ENCODE assay signal across 1 cellular context in genomic region chr4:188534917-188535316, GRCh38.
A peak's percentile ranks its signal among the peaks of the same experiment; 100 is the strongest.
TF ChIP-seq lines count a peak whose summit lies in the region.

No MANE protein-coding gene starts in this region.

TF ChIP-seq in HepG2, 621 proteins besides CTCF, POLR2A, EP300 and RAD21 (continued from another document and continues in another):
- TF ChIP-seq HNF1A (IDR thresholded peaks at IDR 0.05; ENCODE audit: low read depth): peak; percentile 75
- peak; percentile 74; the same call in 1 of the 2 replicates for TF ChIP-seq HNF1A (CRISPR knock-in tag; IDR thresholded peaks at IDR 0.05; ENCODE audit: borderline replicate concordance)
- no peak for TF ChIP-seq ZNF556 (CRISPR knock-in tag; IDR thresholded peaks at IDR 0.05; ENCODE audit: borderline replicate concordance)
- peak; percentile 93 for TF ChIP-seq RXRB (CRISPR knock-in tag; IDR thresholded peaks at IDR 0.05; ENCODE audit: borderline replicate concordance)
- TF ChIP-seq ZBTB2 (CRISPR knock-in tag; IDR thresholded peaks at IDR 0.05; ENCODE audit: low read depth): no peak
- no peak for TF ChIP-seq POLR2AphosphoS5 (IDR thresholded peaks at IDR 0.05; ENCODE audit: low read depth, low read length)
- no peak for TF ChIP-seq TBX3 (IDR thresholded peaks at IDR 0.05; ENCODE audit: borderline replicate concordance)
- TF ChIP-seq ZNF367 (CRISPR knock-in tag; IDR thresholded peaks at IDR 0.05; ENCODE audit: borderline replicate concordance): no peak
- no peak for TF ChIP-seq SETDB1 (CRISPR knock-in tag; IDR thresholded peaks at IDR 0.05; ENCODE audit: borderline replicate concordance)
- TF ChIP-seq ZNF7 (CRISPR knock-in tag; IDR thresholded peaks at IDR 0.05): no peak
- no peak for TF ChIP-seq ARNTL (CRISPR knock-in tag; IDR thresholded peaks at IDR 0.05)
- no peak for TF ChIP-seq HNRNPL (IDR thresholded peaks at IDR 0.05; ENCODE audit: low read depth, low read length)
- TF ChIP-seq MAZ (IDR thresholded peaks at IDR 0.05; ENCODE audit: borderline replicate concordance, low read depth, low read length): no peak
- TF ChIP-seq MAZ (CRISPR knock-in tag; IDR thresholded peaks at IDR 0.05; ENCODE audit: low read depth): no peak
- TF ChIP-seq, protein P1, sequence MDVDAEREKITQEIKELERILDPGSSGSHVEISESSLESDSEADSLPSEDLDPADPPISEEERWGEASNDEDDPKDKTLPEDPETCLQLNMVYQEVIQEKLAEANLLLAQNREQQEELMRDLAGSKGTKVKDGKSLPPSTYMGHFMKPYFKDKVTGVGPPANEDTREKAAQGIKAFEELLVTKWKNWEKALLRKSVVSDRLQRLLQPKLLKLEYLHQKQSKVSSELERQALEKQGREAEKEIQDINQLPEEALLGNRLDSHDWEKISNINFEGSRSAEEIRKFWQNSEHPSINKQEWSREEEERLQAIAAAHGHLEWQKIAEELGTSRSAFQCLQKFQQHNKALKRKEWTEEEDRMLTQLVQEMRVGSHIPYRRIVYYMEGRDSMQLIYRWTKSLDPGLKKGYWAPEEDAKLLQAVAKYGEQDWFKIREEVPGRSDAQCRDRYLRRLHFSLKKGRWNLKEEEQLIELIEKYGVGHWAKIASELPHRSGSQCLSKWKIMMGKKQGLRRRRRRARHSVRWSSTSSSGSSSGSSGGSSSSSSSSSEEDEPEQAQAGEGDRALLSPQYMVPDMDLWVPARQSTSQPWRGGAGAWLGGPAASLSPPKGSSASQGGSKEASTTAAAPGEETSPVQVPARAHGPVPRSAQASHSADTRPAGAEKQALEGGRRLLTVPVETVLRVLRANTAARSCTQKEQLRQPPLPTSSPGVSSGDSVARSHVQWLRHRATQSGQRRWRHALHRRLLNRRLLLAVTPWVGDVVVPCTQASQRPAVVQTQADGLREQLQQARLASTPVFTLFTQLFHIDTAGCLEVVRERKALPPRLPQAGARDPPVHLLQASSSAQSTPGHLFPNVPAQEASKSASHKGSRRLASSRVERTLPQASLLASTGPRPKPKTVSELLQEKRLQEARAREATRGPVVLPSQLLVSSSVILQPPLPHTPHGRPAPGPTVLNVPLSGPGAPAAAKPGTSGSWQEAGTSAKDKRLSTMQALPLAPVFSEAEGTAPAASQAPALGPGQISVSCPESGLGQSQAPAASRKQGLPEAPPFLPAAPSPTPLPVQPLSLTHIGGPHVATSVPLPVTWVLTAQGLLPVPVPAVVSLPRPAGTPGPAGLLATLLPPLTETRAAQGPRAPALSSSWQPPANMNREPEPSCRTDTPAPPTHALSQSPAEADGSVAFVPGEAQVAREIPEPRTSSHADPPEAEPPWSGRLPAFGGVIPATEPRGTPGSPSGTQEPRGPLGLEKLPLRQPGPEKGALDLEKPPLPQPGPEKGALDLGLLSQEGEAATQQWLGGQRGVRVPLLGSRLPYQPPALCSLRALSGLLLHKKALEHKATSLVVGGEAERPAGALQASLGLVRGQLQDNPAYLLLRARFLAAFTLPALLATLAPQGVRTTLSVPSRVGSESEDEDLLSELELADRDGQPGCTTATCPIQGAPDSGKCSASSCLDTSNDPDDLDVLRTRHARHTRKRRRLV (CRISPR knock-in tag; IDR thresholded peaks at IDR 0.05): no peak
- TF ChIP-seq MED13 (CRISPR knock-in tag; IDR thresholded peaks at IDR 0.05): no peak
- TF ChIP-seq, protein P2, sequence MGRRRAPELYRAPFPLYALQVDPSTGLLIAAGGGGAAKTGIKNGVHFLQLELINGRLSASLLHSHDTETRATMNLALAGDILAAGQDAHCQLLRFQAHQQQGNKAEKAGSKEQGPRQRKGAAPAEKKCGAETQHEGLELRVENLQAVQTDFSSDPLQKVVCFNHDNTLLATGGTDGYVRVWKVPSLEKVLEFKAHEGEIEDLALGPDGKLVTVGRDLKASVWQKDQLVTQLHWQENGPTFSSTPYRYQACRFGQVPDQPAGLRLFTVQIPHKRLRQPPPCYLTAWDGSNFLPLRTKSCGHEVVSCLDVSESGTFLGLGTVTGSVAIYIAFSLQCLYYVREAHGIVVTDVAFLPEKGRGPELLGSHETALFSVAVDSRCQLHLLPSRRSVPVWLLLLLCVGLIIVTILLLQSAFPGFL (CRISPR knock-in tag; IDR thresholded peaks at IDR 0.05): no peak
- TF ChIP-seq ZBTB14 (CRISPR knock-in tag; IDR thresholded peaks at IDR 0.05): no peak
- TF ChIP-seq, protein P3, sequence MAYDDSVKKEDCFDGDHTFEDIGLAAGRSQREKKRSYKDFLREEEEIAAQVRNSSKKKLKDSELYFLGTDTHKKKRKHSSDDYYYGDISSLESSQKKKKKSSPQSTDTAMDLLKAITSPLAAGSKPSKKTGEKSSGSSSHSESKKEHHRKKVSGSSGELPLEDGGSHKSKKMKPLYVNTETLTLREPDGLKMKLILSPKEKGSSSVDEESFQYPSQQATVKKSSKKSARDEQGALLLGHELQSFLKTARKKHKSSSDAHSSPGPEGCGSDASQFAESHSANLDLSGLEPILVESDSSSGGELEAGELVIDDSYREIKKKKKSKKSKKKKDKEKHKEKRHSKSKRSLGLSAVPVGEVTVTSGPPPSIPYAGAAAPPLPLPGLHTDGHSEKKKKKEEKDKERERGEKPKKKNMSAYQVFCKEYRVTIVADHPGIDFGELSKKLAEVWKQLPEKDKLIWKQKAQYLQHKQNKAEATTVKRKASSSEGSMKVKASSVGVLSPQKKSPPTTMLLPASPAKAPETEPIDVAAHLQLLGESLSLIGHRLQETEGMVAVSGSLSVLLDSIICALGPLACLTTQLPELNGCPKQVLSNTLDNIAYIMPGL (CRISPR knock-in tag; IDR thresholded peaks at IDR 0.05; ENCODE audit: borderline replicate concordance in 1 of 2, low read depth in 1 of 2): no peak
- TF ChIP-seq, protein P4, sequence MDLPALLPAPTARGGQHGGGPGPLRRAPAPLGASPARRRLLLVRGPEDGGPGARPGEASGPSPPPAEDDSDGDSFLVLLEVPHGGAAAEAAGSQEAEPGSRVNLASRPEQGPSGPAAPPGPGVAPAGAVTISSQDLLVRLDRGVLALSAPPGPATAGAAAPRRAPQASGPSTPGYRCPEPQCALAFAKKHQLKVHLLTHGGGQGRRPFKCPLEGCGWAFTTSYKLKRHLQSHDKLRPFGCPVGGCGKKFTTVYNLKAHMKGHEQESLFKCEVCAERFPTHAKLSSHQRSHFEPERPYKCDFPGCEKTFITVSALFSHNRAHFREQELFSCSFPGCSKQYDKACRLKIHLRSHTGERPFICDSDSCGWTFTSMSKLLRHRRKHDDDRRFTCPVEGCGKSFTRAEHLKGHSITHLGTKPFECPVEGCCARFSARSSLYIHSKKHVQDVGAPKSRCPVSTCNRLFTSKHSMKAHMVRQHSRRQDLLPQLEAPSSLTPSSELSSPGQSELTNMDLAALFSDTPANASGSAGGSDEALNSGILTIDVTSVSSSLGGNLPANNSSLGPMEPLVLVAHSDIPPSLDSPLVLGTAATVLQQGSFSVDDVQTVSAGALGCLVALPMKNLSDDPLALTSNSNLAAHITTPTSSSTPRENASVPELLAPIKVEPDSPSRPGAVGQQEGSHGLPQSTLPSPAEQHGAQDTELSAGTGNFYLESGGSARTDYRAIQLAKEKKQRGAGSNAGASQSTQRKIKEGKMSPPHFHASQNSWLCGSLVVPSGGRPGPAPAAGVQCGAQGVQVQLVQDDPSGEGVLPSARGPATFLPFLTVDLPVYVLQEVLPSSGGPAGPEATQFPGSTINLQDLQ (CRISPR knock-in tag; IDR thresholded peaks at IDR 0.05): no peak
- TF ChIP-seq ZNF766 (CRISPR knock-in tag; IDR thresholded peaks at IDR 0.05; ENCODE audit: borderline replicate concordance): no peak
- TF ChIP-seq, protein P5, sequence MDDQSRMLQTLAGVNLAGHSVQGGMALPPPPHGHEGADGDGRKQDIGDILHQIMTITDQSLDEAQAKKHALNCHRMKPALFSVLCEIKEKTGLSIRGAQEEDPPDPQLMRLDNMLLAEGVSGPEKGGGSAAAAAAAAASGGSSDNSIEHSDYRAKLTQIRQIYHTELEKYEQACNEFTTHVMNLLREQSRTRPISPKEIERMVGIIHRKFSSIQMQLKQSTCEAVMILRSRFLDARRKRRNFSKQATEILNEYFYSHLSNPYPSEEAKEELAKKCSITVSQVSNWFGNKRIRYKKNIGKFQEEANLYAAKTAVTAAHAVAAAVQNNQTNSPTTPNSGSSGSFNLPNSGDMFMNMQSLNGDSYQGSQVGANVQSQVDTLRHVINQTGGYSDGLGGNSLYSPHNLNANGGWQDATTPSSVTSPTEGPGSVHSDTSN (CRISPR knock-in tag; IDR thresholded peaks at IDR 0.05; ENCODE audit: borderline replicate concordance): no peak
- TF ChIP-seq TFDP2 (CRISPR knock-in tag; IDR thresholded peaks at IDR 0.05): 0 out of 2 replicates have a peak, but pooled peaks have one; percentile 33
- TF ChIP-seq POLR2AphosphoS2 (IDR thresholded peaks at IDR 0.05; ENCODE audit: low read depth, low read length): no peak
- TF ChIP-seq DR1 (CRISPR knock-in tag; IDR thresholded peaks at IDR 0.05): no peak
- TF ChIP-seq, protein P6, sequence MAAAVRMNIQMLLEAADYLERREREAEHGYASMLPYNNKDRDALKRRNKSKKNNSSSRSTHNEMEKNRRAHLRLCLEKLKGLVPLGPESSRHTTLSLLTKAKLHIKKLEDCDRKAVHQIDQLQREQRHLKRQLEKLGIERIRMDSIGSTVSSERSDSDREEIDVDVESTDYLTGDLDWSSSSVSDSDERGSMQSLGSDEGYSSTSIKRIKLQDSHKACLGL (CRISPR knock-in tag; IDR thresholded peaks at IDR 0.05): no peak
- no peak for TF ChIP-seq MEF2D (CRISPR knock-in tag; IDR thresholded peaks at IDR 0.05)
- TF ChIP-seq ISX (CRISPR knock-in tag; conservative IDR thresholded peaks at IDR 0.05): no peak
- no peak for TF ChIP-seq TOE1 (CRISPR knock-in tag; IDR thresholded peaks at IDR 0.05)
- TF ChIP-seq ZNF709 (CRISPR knock-in tag; IDR thresholded peaks at IDR 0.05): no peak
- no peak for TF ChIP-seq KDM6A (CRISPR knock-in tag; IDR thresholded peaks at IDR 0.05; ENCODE audit: low read depth)
- no peak for TF ChIP-seq ZNF3 (CRISPR knock-in tag; IDR thresholded peaks at IDR 0.05)
- TF ChIP-seq ONECUT2 (CRISPR knock-in tag; IDR thresholded peaks at IDR 0.05): 0 out of 2 replicates have a peak, but pooled peaks have one; percentile 34
- no peak for TF ChIP-seq PHF8 (CRISPR knock-in tag; IDR thresholded peaks at IDR 0.05)
- TF ChIP-seq, protein P7, sequence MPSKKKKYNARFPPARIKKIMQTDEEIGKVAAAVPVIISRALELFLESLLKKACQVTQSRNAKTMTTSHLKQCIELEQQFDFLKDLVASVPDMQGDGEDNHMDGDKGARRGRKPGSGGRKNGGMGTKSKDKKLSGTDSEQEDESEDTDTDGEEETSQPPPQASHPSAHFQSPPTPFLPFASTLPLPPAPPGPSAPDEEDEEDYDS (CRISPR knock-in tag; IDR thresholded peaks at IDR 0.05): 0 out of 2 replicates have a peak, but pooled peaks have one; percentile 38
- no peak for TF ChIP-seq ZC3H13 (CRISPR knock-in tag; IDR thresholded peaks at IDR 0.05)
- no peak for TF ChIP-seq FIP1L1 (IDR thresholded peaks at IDR 0.05; ENCODE audit: borderline replicate concordance, insufficient read depth, low read depth, low read length)
- no peak for TF ChIP-seq ZNF792 (CRISPR knock-in tag; IDR thresholded peaks at IDR 0.05)
- no peak for TF ChIP-seq HES4 (CRISPR knock-in tag; IDR thresholded peaks at IDR 0.05; ENCODE audit: borderline replicate concordance)
- TF ChIP-seq ZNF660 (CRISPR knock-in tag; IDR thresholded peaks at IDR 0.05; ENCODE audit: borderline replicate concordance, low read depth): no peak
- TF ChIP-seq FOXP1 (IDR thresholded peaks at IDR 0.05): no peak
- TF ChIP-seq FOXP1 (CRISPR knock-in tag; IDR thresholded peaks at IDR 0.05): peak; percentile 68
